25 cellular contexts compared by ENCODE assay signal in genomic region chr10:53458007-53458406, GRCh38.
DNase-seq lines count a peak whose midpoint lies in the region; ATAC-seq, FAIRE-seq and TF ChIP-seq lines count a peak whose summit lies in the region.
"Had no signal": no experiment of that assay in that cellular context is flagged by ENCODE, and none has a peak within 500 bp of the region (broad histone marks: within the 10 kb centered on the region; RNA-seq: fewer than 3 reads in every experiment).

No MANE protein-coding gene starts in this region.

- DNase-seq in D721Med (ENCODE audit: insufficient read length, low spot score) (no peak), IMR-90 (no peak), endodermal cell (no peak), smooth muscle cell (lab: John Stamatoyannopoulos, UW; ENCODE audit: unreplicated experiment) (no peak), RKO (ENCODE audit: low spot score) (no peak)
- no peak for DNase-seq in activated CD4-positive, alpha-beta T cell treated with anti-CD3 and anti-CD28 coated beads, Interleukin-2, amount 10 ng/mL, durations not matched to agents 7 days and 5 days
- no peak for DNase-seq in stimulated activated naive CD8-positive, alpha-beta T cell treated with anti-CD3 and anti-CD28 coated beads, Interleukin-15, amount 100 ng/mL, for 72 hours
- DNase-seq: Caco-2; CD8-positive, alpha-beta T cell; DMS 273 treated with DMSO at 0.1 percent for 48 hours; DMS79 treated with DMSO at 0.1 percent for 48 hours; HCEC 1CT; Karpas-422; NCI-H1092; NCI-H1436; NCI-H1930; NCI-H2107; NCI-H524 treated with DMSO at 0.1 percent for 48 hours; NCI-H774; T-cell had no signal

- peaks cover 4% of the 10 kb centered on the region for H3K4me1 Mint-ChIP-seq in endodermal cell
- H3K4me1 Mint-ChIP-seq in activated CD4-positive, alpha-beta T cell treated with anti-CD3 and anti-CD28 coated beads, Interleukin-2, amount 10 ng/mL, durations not matched to agents 7 days and 5 days: no peaks in the 10 kb centered on the region
- H3K4me1 Mint-ChIP-seq in stimulated activated naive CD8-positive, alpha-beta T cell treated with anti-CD3 and anti-CD28 coated beads, Interleukin-15, amount 100 ng/mL, for 72 hours: no peaks in the 10 kb centered on the region
- H3K4me1 Mint-ChIP-seq: T-cell had no signal

- H4K20me1 ChIP-seq in IMR-90 (ENCODE audit: insufficient read depth, low read length) (no peaks in the 10 kb centered on the region), smooth muscle cell (ENCODE audit: low read depth) (no peaks in the 10 kb centered on the region)

- POLR2A ChIA-PET in IMR-90 (lab: Charles Lee; ENCODE audit: unreplicated experiment): no interaction called here
- POLR2A ChIA-PET in activated CD4-positive, alpha-beta T cell treated with anti-CD3 and anti-CD28 coated beads, Interleukin-2, amount 10 ng/mL, durations not matched to agents 7 days and 5 days (lab: Charles Lee): no interaction called here

- no peak overlapping the region for H3K4ac ChIP-seq in IMR-90 (ENCODE audit: low read depth, low read length)

- H3K4me1 ChIP-seq in IMR-90 (ENCODE audit: control insufficient read depth, insufficient read depth, low read length) (no peaks in the 10 kb centered on the region), endodermal cell (ENCODE audit: control insufficient read depth, insufficient read depth, low read length) (no peaks in the 10 kb centered on the region), smooth muscle cell (ENCODE audit: low read depth) (no peaks in the 10 kb centered on the region)
- H3K4me1 ChIP-seq: Caco-2, SJSA1 had no signal

- H3K9me3 Mint-ChIP-seq in endodermal cell: peaks cover 37% of the 10 kb centered on the region
- H3K9me3 Mint-ChIP-seq in activated CD4-positive, alpha-beta T cell treated with anti-CD3 and anti-CD28 coated beads, Interleukin-2, amount 10 ng/mL, durations not matched to agents 7 days and 5 days: no peaks in the 10 kb centered on the region
- H3K9me3 Mint-ChIP-seq in stimulated activated naive CD8-positive, alpha-beta T cell treated with anti-CD3 and anti-CD28 coated beads, Interleukin-15, amount 100 ng/mL, for 72 hours: peaks cover 0 to 4% of the 10 kb centered on the region in 2 donors

- H3K79me2 ChIP-seq in smooth muscle cell (ENCODE audit: low read depth): no peaks in the 10 kb centered on the region

- H2AFZ ChIP-seq in IMR-90 (replicated peaks; ENCODE audit: low read length, poor library complexity) (no peak overlapping the region), smooth muscle cell (ENCODE audit: low read depth) (peak overlapping the region; percentile 23)

- no peak overlapping the region for H3K4me3 Mint-ChIP-seq in endodermal cell
- H3K4me3 Mint-ChIP-seq in activated CD4-positive, alpha-beta T cell treated with anti-CD3 and anti-CD28 coated beads, Interleukin-2, amount 10 ng/mL, durations not matched to agents 7 days and 5 days: no peak overlapping the region
- H3K4me3 Mint-ChIP-seq in stimulated activated naive CD8-positive, alpha-beta T cell treated with anti-CD3 and anti-CD28 coated beads, Interleukin-15, amount 100 ng/mL, for 72 hours: no peak overlapping the region
- H3K4me3 Mint-ChIP-seq: CD8-positive, alpha-beta T cell; T-cell had no signal

- CTCF ChIA-PET in IMR-90 (lab: Yijun Ruan, JAX): no interaction called here
- CTCF ChIA-PET in activated CD4-positive, alpha-beta T cell treated with anti-CD3 and anti-CD28 coated beads, Interleukin-2, amount 10 ng/mL, durations not matched to agents 7 days and 5 days (lab: Charles Lee): no interaction called here

- no peak overlapping the region for H3K23ac ChIP-seq in IMR-90 (ENCODE audit: low read depth, low read length)

- no peak overlapping the region for H2BK5ac ChIP-seq in IMR-90 (ENCODE audit: low read depth, low read length, poor library complexity, severe bottlenecking)

- H3K36me3 Mint-ChIP-seq in endodermal cell (ENCODE audit: low read depth): peaks cover 22% of the 10 kb centered on the region
- no peaks in the 10 kb centered on the region for H3K36me3 Mint-ChIP-seq in activated CD4-positive, alpha-beta T cell treated with anti-CD3 and anti-CD28 coated beads, Interleukin-2, amount 10 ng/mL, durations not matched to agents 7 days and 5 days (ENCODE audit: low read depth)
- H3K36me3 Mint-ChIP-seq: CD8-positive, alpha-beta T cell; T-cell had no signal

- no peak overlapping the region for H2BK20ac ChIP-seq in IMR-90 (ENCODE audit: low read depth, low read length)

- H4K91ac ChIP-seq in IMR-90 (ENCODE audit: insufficient read depth, low read depth, low read length): no peak overlapping the region

- H2BK15ac ChIP-seq in IMR-90 (ENCODE audit: low read depth, low read length): no peak overlapping the region

- no CpG with 5 or more reads among the region's 1 CpG for WGBS in IMR-90 (ENCODE audit: extremely low coverage in 2 of 2, insufficient read length in 1 of 2), 2 experiments
- WGBS in endodermal cell (ENCODE audit: insufficient coverage in 1 of 2, insufficient read length in 1 of 2), 2 experiments: 100% methylated on average over 1 of the region's 1 CpG
- 50% methylated on average over 1 of the region's 1 CpG for WGBS in smooth muscle cell (ENCODE audit: low lambda C conversion rate)

- H3K9ac ChIP-seq in IMR-90 (ENCODE audit: low read depth, low read length) (no peak overlapping the region), endodermal cell (ENCODE audit: extremely low read depth, low read length, poor library complexity, severe bottlenecking) (no peak overlapping the region), smooth muscle cell (ENCODE audit: low read depth) (no peak overlapping the region)

- no peak overlapping the region for H2BK120ac ChIP-seq in IMR-90 (ENCODE audit: low read depth, low read length)

- H3K18ac ChIP-seq in IMR-90 (ENCODE audit: low read depth, low read length): no peak overlapping the region

- H4K8ac ChIP-seq in IMR-90 (ENCODE audit: low read depth in 2 of 2, low read length in 2 of 2): no peak overlapping the region

- no peak for TF ChIP-seq POLR2A in IMR-90 (IDR thresholded peaks at IDR 0.05; ENCODE audit: low read depth, low read length)

- no peak overlapping the region for H3K56ac ChIP-seq in IMR-90 (ENCODE audit: extremely low read depth, insufficient read depth, low read length)

- no peak overlapping the region for H3K27ac ChIP-seq in IMR-90 (ENCODE audit: insufficient read depth, low read length)
- H3K27ac ChIP-seq in endodermal cell (ENCODE audit: low read depth, low read length): no peak overlapping the region
- no peak overlapping the region for H3K27ac ChIP-seq in smooth muscle cell (ENCODE audit: low read depth)
- H3K27ac ChIP-seq: C4-2B, SJSA1 had no signal

- no peak overlapping the region for H3K4me3 ChIP-seq in IMR-90 (ENCODE audit: insufficient read depth, low read depth, low read length)
- H3K4me3 ChIP-seq in endodermal cell (ENCODE audit: low read length): peak overlapping the region; percentile 5
- H3K4me3 ChIP-seq in smooth muscle cell: no peak overlapping the region
- H3K4me3 ChIP-seq: SJSA1 had no signal

- no peaks in the 10 kb centered on the region for H3K9me1 ChIP-seq in IMR-90 (ENCODE audit: insufficient read depth, low read length)

- TF ChIP-seq RAD21 in IMR-90 (IDR thresholded peaks at IDR 0.05; ENCODE audit: low read length): no peak

- no peak overlapping the region for H2AK9ac ChIP-seq in IMR-90 (replicated peaks; ENCODE audit: low read depth, low read length, poor library complexity)

- no peaks in the 10 kb centered on the region for H3K27me3 Mint-ChIP-seq in endodermal cell (ENCODE audit: insufficient read depth)
- H3K27me3 Mint-ChIP-seq in activated CD4-positive, alpha-beta T cell treated with anti-CD3 and anti-CD28 coated beads, Interleukin-2, amount 10 ng/mL, durations not matched to agents 7 days and 5 days: no peaks in the 10 kb centered on the region
- no peaks in the 10 kb centered on the region for H3K27me3 Mint-ChIP-seq in stimulated activated naive CD8-positive, alpha-beta T cell treated with anti-CD3 and anti-CD28 coated beads, Interleukin-15, amount 100 ng/mL, for 72 hours
- H3K27me3 Mint-ChIP-seq: T-cell had no signal

- no peaks in the 10 kb centered on the region for H3K27me3 ChIP-seq in IMR-90 (ENCODE audit: control insufficient read depth, insufficient read depth, low read length)
- H3K27me3 ChIP-seq in endodermal cell (ENCODE audit: control insufficient read depth, insufficient read depth, low read length, poor library complexity, severe bottlenecking): no peaks in the 10 kb centered on the region
- no peaks in the 10 kb centered on the region for H3K27me3 ChIP-seq in smooth muscle cell (ENCODE audit: low read depth)
- H3K27me3 ChIP-seq: SJSA1 had no signal

- no peaks in the 10 kb centered on the region for H3K79me1 ChIP-seq in IMR-90 (ENCODE audit: low read depth in 1 of 2, low read length in 2 of 2)

- no peak overlapping the region for H4K5ac ChIP-seq in IMR-90 (ENCODE audit: low read depth, low read length)

- no peak for ATAC-seq in IMR-90 (ENCODE audit: low read depth)
- ATAC-seq in stimulated activated naive CD8-positive, alpha-beta T cell treated with anti-CD3 and anti-CD28 coated beads, Interleukin-15, amount 100 ng/mL, for 72 hours: no peak
- ATAC-seq: CD8-positive, alpha-beta T cell; Right ventricle myocardium inferior; T-cell had no signal

- H3K9me3 ChIP-seq in IMR-90 (ENCODE audit: control insufficient read depth, insufficient read depth, low read length) (no peaks in the 10 kb centered on the region), endodermal cell (ENCODE audit: control insufficient read depth, low read length) (peaks cover 55% of the 10 kb centered on the region), smooth muscle cell (replicated peaks; ENCODE audit: low read depth) (no peaks in the 10 kb centered on the region)
- H3K9me3 ChIP-seq: Caco-2, SJSA1 had no signal

- peak; percentile 21 for FAIRE-seq in D721Med (lab: Jason Lieb, UNC)
- FAIRE-seq: GM12892, GM19239 had no signal

- dilution Hi-C loops in IMR-90 (cut with HindIII; ENCODE audit: low sequenced_read_pairs, unreplicated experiment): no loop called here

- BruUV-seq in IMR-90 (replicated peaks; lab: Mats Ljungman, UMichigan): no TSS peak

- H2AK5ac ChIP-seq in IMR-90 (ENCODE audit: low read depth, low read length): no peak overlapping the region

- no peak overlapping the region for H3K14ac ChIP-seq in IMR-90 (replicated peaks; ENCODE audit: low read depth, low read length)

- TF ChIP-seq CTCF in D721Med (IDR thresholded peaks at IDR 0.05; ENCODE audit: insufficient read depth, missing control alignments): no peak
- no peak for TF ChIP-seq CTCF in IMR-90 (conservative IDR thresholded peaks at IDR 0.05; ENCODE audit: low read depth, low read length)
- no peak for TF ChIP-seq CTCF in endodermal cell (conservative IDR thresholded peaks at IDR 0.05)
- no peak for TF ChIP-seq CTCF in smooth muscle cell (IDR thresholded peaks at IDR 0.05; ENCODE audit: borderline replicate concordance, insufficient read depth, poor library complexity, severe bottlenecking)

- intact Hi-C loops in IMR-90 (cut with micrococcal nuclease): no loop called here

- no peak overlapping the region for H3K27ac Mint-ChIP-seq in endodermal cell
- H3K27ac Mint-ChIP-seq in activated CD4-positive, alpha-beta T cell treated with anti-CD3 and anti-CD28 coated beads, Interleukin-2, amount 10 ng/mL, durations not matched to agents 7 days and 5 days: no peak overlapping the region
- no peak overlapping the region for H3K27ac Mint-ChIP-seq in stimulated activated naive CD8-positive, alpha-beta T cell treated with anti-CD3 and anti-CD28 coated beads, Interleukin-15, amount 100 ng/mL, for 72 hours
- H3K27ac Mint-ChIP-seq: CD8-positive, alpha-beta T cell; T-cell had no signal

- H3K36me3 ChIP-seq in IMR-90 (ENCODE audit: control insufficient read depth, insufficient read depth, low read length) (no peaks in the 10 kb centered on the region), endodermal cell (ENCODE audit: control insufficient read depth, insufficient read depth, low read length) (peaks cover 6% of the 10 kb centered on the region), smooth muscle cell (ENCODE audit: low read depth) (no peaks in the 10 kb centered on the region)
- H3K36me3 ChIP-seq: SJSA1 had no signal

- no peak overlapping the region for H3K4me2 ChIP-seq in IMR-90 (ENCODE audit: low read depth, low read length)
- H3K4me2 ChIP-seq in smooth muscle cell: no peak overlapping the region

- H3F3A ChIP-seq in smooth muscle cell (ENCODE audit: low read depth): no peaks in the 10 kb centered on the region

- in situ Hi-C loops in IMR-90 (cut with MboI; ENCODE audit: low sequenced_read_pairs): no loop called here
